In genomic region chr18:35283923-35284794, GRCh38 we compare ENCODE assay signal across 17 cellular contexts. TPM values are rescaled to one million over a fixed set of nuclear protein-coding genes. Genes with fewer than 3 reads are reported as not detected.
A peak's percentile ranks its signal among the peaks of the same experiment; 100 is the strongest.
DNase-seq lines count a peak whose midpoint lies in the region; ATAC-seq and TF ChIP-seq lines count a peak whose summit lies in the region.
"Had no signal": no experiment of that assay in that cellular context is flagged by ENCODE, and none has a peak within 500 bp of the region (broad histone marks: within the 10 kb centered on the region; RNA-seq: fewer than 3 reads in every experiment).

No MANE protein-coding gene starts in this region.

- H3K9ac ChIP-seq in BLaER1 treated with 17β-estradiol and CSF1 and Interleukin-3, amounts not matched to agents 10 nM and 100 nM: no peak overlapping the region

- H3K4me2 ChIP-seq in BLaER1 treated with 17β-estradiol and CSF1 and Interleukin-3, amounts not matched to agents 10 nM and 100 nM: no peak overlapping the region
- no peak overlapping the region for H3K4me2 ChIP-seq in OCI-LY7 (ENCODE audit: low read length)
- H3K4me2 ChIP-seq: PC-9 had no signal

- no peaks in the 10 kb centered on the region for H3K79me2 ChIP-seq in OCI-LY7 (ENCODE audit: insufficient read depth, low read depth, low read length)

- H3K27me3 ChIP-seq in BLaER1 treated with 17β-estradiol and CSF1 and Interleukin-3, amounts not matched to agents 10 nM and 100 nM: no peaks in the 10 kb centered on the region
- H3K27me3 ChIP-seq in right cardiac atrium (ENCODE audit: control insufficient read depth, insufficient read depth): no peaks in the 10 kb centered on the region

- 91% methylated on average over 7 of the region's 7 CpGs for WGBS in right cardiac atrium

- peaks cover 22 to 45% (median 33%) of the 10 kb centered on the region in 11 experiments for H3K36me3 ChIP-seq in BLaER1 treated with 17β-estradiol and CSF1 and Interleukin-3, amounts not matched to agents 10 nM and 100 nM
- no peaks in the 10 kb centered on the region; the same call in 1 of the 2 replicates for H3K36me3 ChIP-seq in OCI-LY7 (ENCODE audit: insufficient read depth, low read length)

- no peak for TF ChIP-seq CTCF in OCI-LY7 (conservative IDR thresholded peaks at IDR 0.05; ENCODE audit: low read length)

- intact Hi-C loops in OCI-LY7 (cut with micrococcal nuclease; ENCODE audit: unreplicated experiment) (no loop called here), right cardiac atrium (cut with DNase I) (loop anchor here in 1 of 4 donors (10.0 kb wide), 1 partner anchor 51 kb away; no protein-coding TSS in a partner anchor)

- no peak overlapping the region for H2AFZ ChIP-seq in OCI-LY7 (ENCODE audit: low read length)
- H2AFZ ChIP-seq: PC-9 had no signal

- DNase-seq in A172 (ENCODE audit: low spot score) (peak; percentile 10), OCI-LY7 (ENCODE audit: low spot score) (peak; percentile 22), right cardiac atrium (no peak), NCI-H2196 (lab: John Stamatoyannopoulos, UW; ENCODE audit: unreplicated experiment) (no peak)
- DNase-seq: CD4-positive, alpha-beta T cell; GF-D8; GOT3; MV-4-11; NCI-H1436 treated with DMSO at 0.1 percent for 48 hours; NCI-H2029 treated with DMSO at 0.1 percent for 48 hours; NCI-H510A; NCI-H774; PC-9; SW 1271 had no signal

- POLR2A ChIA-PET in OCI-LY7 (lab: Charles Lee): interaction anchor here (0.5 kb wide), 2 partner anchors 44 to 119 kb away, joined by 4 read pairs; partner anchors contain the start of gene ZNF397

- peaks cover 3 to 15% (median 4%) of the 10 kb centered on the region in 10 experiments for H3K4me1 ChIP-seq in BLaER1 treated with 17β-estradiol and CSF1 and Interleukin-3, amounts not matched to agents 10 nM and 100 nM
- no peaks in the 10 kb centered on the region for H3K4me1 ChIP-seq in OCI-LY7 (ENCODE audit: insufficient read depth, low read length, poor library complexity, severe bottlenecking)
- peaks cover under 1% of the 10 kb centered on the region for H3K4me1 ChIP-seq in right cardiac atrium (ENCODE audit: control insufficient read depth, insufficient read depth, low read length)

- H3K9me3 ChIP-seq in BLaER1 treated with 17β-estradiol and CSF1 and Interleukin-3, amounts not matched to agents 10 nM and 100 nM (replicated peaks in 1 of 11): peaks cover 56 to 82% (median 68%) of the 10 kb centered on the region in 11 experiments
- no peaks in the 10 kb centered on the region for H3K9me3 ChIP-seq in OCI-LY7 (ENCODE audit: low read length)
- H3K9me3 ChIP-seq in right cardiac atrium (ENCODE audit: control insufficient read depth, low read length): no peaks in the 10 kb centered on the region

- no TSS peak for BruUV-seq in OCI-LY7 (replicated peaks; lab: Mats Ljungman, UMichigan)

- no peaks in the 10 kb centered on the region for H3K9me2 ChIP-seq in OCI-LY7 (ENCODE audit: insufficient read depth, low read length)

- H3K4me3 ChIP-seq in BLaER1 treated with 17β-estradiol and CSF1 and Interleukin-3, amounts not matched to agents 10 nM and 100 nM: peak overlapping the region in 7 of 10 experiments; percentile 11 to 29 (median 19); a peak in 6 of 20 replicates
- H3K4me3 ChIP-seq in OCI-LY7 (ENCODE audit: low read depth, low read length, poor library complexity, severe bottlenecking) (no peak overlapping the region), right cardiac atrium (ENCODE audit: low read length) (no peak overlapping the region)
- H3K4me3 ChIP-seq: PC-9 had no signal

- no peak overlapping the region for H3K27ac ChIP-seq in BLaER1 treated with 17β-estradiol and CSF1 and Interleukin-3, amounts not matched to agents 10 nM and 100 nM
- H3K27ac ChIP-seq in OCI-LY7 (ENCODE audit: low read depth, low read length, poor library complexity, severe bottlenecking) (no peak overlapping the region), right cardiac atrium (ENCODE audit: low read length) (no peak overlapping the region)
- H3K27ac ChIP-seq: PC-9 had no signal

- peak; percentile 25 to 47 for ATAC-seq in right cardiac atrium
- no peak for ATAC-seq in GM21737 (IDR thresholded peaks at IDR 0.05; ENCODE audit: unreplicated experiment)
- ATAC-seq in HG03045 (IDR thresholded peaks at IDR 0.05; ENCODE audit: unreplicated experiment): no peak

- no peaks in the 10 kb centered on the region for H4K20me1 ChIP-seq in BLaER1 treated with 17β-estradiol and CSF1 and Interleukin-3, amounts not matched to agents 10 nM and 100 nM
- H4K20me1 ChIP-seq in OCI-LY7 (ENCODE audit: insufficient read depth, low read length): no peaks in the 10 kb centered on the region

- CTCF ChIA-PET in OCI-LY7 (lab: Charles Lee; ENCODE audit: unreplicated experiment): no interaction called here

RNA-seq across cellular contexts. Expression of gene ZSCAN30, which starts 5.9 kb away (rescaled TPM):
- 19.5 and 20.2 TPM in 2 replicates for total RNA-seq in A172 (2014; rRNA removed; shearing (Covaris generic))
- total RNA-seq in OCI-LY7 (2014; rRNA removed; shearing (Covaris generic)): 4.3 and 7.5 TPM in 2 replicates
- 7.6 and 9.1 TPM in 2 replicates for total RNA-seq in OCI-LY7 (2022)
- 10 to 100 TPM; 17.6 to 30.9 (median 20.4) TPM for total RNA-seq in right cardiac atrium
- polyA plus RNA-seq in right cardiac atrium: 16.9 TPM

RNA-seq across cellular contexts. Expression of gene ZNF397, which starts 43.3 kb away (rescaled TPM):
- total RNA-seq in A172 (2014; rRNA removed; shearing (Covaris generic)): 10.1 and 11.5 TPM in 2 replicates
- 8.0 and 11.8 TPM in 2 replicates for total RNA-seq in OCI-LY7 (2014; rRNA removed; shearing (Covaris generic))
- total RNA-seq in OCI-LY7 (2022) (14.9 and 15.6 TPM in 2 replicates), right cardiac atrium (10 to 100 TPM; 18.6 to 21.8 (median 19.4) TPM)
- 12.5 TPM for polyA plus RNA-seq in right cardiac atrium

Comparison
In these comparisons a context has a peak if more than half of its experiments do, and no peak if none do; other contexts are left out.
1. DNase-seq: peak in A172 (single experiment) and OCI-LY7 (single experiment); none in right cardiac atrium (0 of 3) and NCI-H2196 (single experiment).
2. H3K4me3 ChIP-seq: peak in BLaER1 treated with 17β-estradiol and CSF1 and Interleukin-3, amounts not matched to agents 10 nM and 100 nM (7 of 10); none in OCI-LY7 (single experiment) and right cardiac atrium (single experiment).
3. ATAC-seq: peak in right cardiac atrium (2 of 2); none in GM21737 (single experiment) and HG03045 (single experiment).